ENCODE assay signal across 10 cellular contexts in genomic region chr5:150082364-150082763, GRCh38. TPM values are rescaled to one million over a fixed set of nuclear protein-coding genes. Genes with fewer than 3 reads are reported as not detected.
DNase-seq lines count a peak whose midpoint lies in the region; ATAC-seq, FAIRE-seq and TF ChIP-seq lines count a peak whose summit lies in the region.
"Had no signal": no experiment of that assay in that cellular context is flagged by ENCODE, and none has a peak within 500 bp of the region (broad histone marks: within the 10 kb centered on the region; RNA-seq: fewer than 3 reads in every experiment).

No MANE protein-coding gene starts in this region.

- peak overlapping the region in 7 of 8 donors; percentile 33 to 83 (median 72) for H3K4me3 Mint-ChIP-seq in naive B cell

- H3K27ac Mint-ChIP-seq in naive B cell, result peak overlapping the region in 4 of 6 donors; percentile 51 to 93 (median 74)

- peak; percentile 31 for DNase-seq in GM10266 (ENCODE audit: extremely low spot score)
- DNase-seq in MV-4-11 (lab: John Stamatoyannopoulos, UW), result peak; percentile 39
- peak; percentile 6 for DNase-seq in naive B cell
- DNase-seq in cerebellum (ENCODE audit: low spot score), result no peak
- DNase-seq in GOT3 (lab: John Stamatoyannopoulos, UW), result no peak
- DNase-seq in glomerular visceral epithelial cell (ENCODE audit: extremely low spot score), result no peak
- no peak for DNase-seq in urothelium cell line (ENCODE audit: low spot score)
- DNase-seq: activated gamma-delta T cell, NCI-H1105 had no signal

- FAIRE-seq in urothelium cell line (lab: Jason Lieb, UNC), result no peak

- peaks cover 0 to 2% (median 0%) of the 10 kb centered on the region in 7 donors for H3K9me3 Mint-ChIP-seq in naive B cell

- peaks cover 0 to 15% (median 0%) of the 10 kb centered on the region in 3 donors for H3K27me3 Mint-ChIP-seq in naive B cell

- H3K36me3 Mint-ChIP-seq in naive B cell, result no peaks in the 10 kb centered on the region

- no peak for TF ChIP-seq CTCF in GM10266 (IDR thresholded peaks at IDR 0.05; ENCODE audit: control insufficient read depth, insufficient read depth, low read depth, missing control alignments)

- ATAC-seq in GM21528 (IDR thresholded peaks at IDR 0.05; ENCODE audit: low FRiP score, unreplicated experiment) (peak; percentile 34), naive B cell (ENCODE audit: low read depth in 2 of 2) (peak; percentile 22 to 24)

- peaks cover 27 to 47% (median 32%) of the 10 kb centered on the region in 3 donors for H3K4me1 Mint-ChIP-seq in naive B cell

RNA-seq across cellular contexts. Expression of gene CSF1R, which starts 4.0 kb away (rescaled TPM):
- 1 to 10 TPM in 2 of 6 donors, under 1 TPM in 4; 0.20 to 1.5 (median 0.96) TPM for polyA plus RNA-seq in naive B cell (ENCODE audit: low read depth in 6 of 6)
- 8.7 TPM for total RNA-seq in cerebellum

Comparison
In these comparisons a context has a peak if more than half of its experiments do, and no peak if none do; other contexts are left out.
1. DNase-seq: peak in GM10266 (single experiment), MV-4-11 (single experiment) and naive B cell (single experiment); none in cerebellum (single experiment), GOT3 (single experiment), glomerular visceral epithelial cell (single experiment) and urothelium cell line (single experiment).